Comparison of ENCODE assay signal across 16 cellular contexts in genomic region chr6:68919537-68919936, GRCh38.
"Had no signal": no experiment of that assay in that cellular context is flagged by ENCODE, and none has a peak within 500 bp of the region (broad histone marks: within the 10 kb centered on the region; RNA-seq: fewer than 3 reads in every experiment).

No MANE protein-coding gene starts in this region.

- DNase-seq: dermis blood vessel endothelial cell; dorsolateral prefrontal cortex; effector CD4-positive, alpha-beta T cell; effector memory CD4-positive, alpha-beta T cell; foreskin keratinocyte; heart right ventricle; hippocampal formation; left cardiac atrium; left lung; left ventricle myocardium superior; lower lobe of right lung; mesenchymal stem cell; mucosa of descending colon had no signal

- H3K9me3 ChIP-seq: esophagus muscularis mucosa, gastroesophageal sphincter, heart right ventricle, left lung, lower lobe of right lung, mucosa of descending colon had no signal

- H3K4me3 ChIP-seq: coronary artery, dorsolateral prefrontal cortex, esophagus muscularis mucosa, gastroesophageal sphincter, heart right ventricle, left lung, lower lobe of right lung, mucosa of descending colon had no signal

- H3K36me3 ChIP-seq: esophagus muscularis mucosa, gastroesophageal sphincter, heart right ventricle, left lung, lower lobe of right lung had no signal

- H3K27me3 ChIP-seq: dorsolateral prefrontal cortex, esophagus muscularis mucosa, foreskin keratinocyte, gastroesophageal sphincter, heart right ventricle, left lung had no signal

- H3K27ac ChIP-seq: coronary artery, dorsolateral prefrontal cortex, esophagus muscularis mucosa, foreskin keratinocyte, gastroesophageal sphincter, heart right ventricle, left lung, lower lobe of right lung had no signal

- H3K4me1 ChIP-seq: esophagus muscularis mucosa, foreskin keratinocyte, gastroesophageal sphincter, heart right ventricle, left lung, lower lobe of right lung had no signal
